ENCODE assay signal across 9 cellular contexts in the genomic region with DNA sequence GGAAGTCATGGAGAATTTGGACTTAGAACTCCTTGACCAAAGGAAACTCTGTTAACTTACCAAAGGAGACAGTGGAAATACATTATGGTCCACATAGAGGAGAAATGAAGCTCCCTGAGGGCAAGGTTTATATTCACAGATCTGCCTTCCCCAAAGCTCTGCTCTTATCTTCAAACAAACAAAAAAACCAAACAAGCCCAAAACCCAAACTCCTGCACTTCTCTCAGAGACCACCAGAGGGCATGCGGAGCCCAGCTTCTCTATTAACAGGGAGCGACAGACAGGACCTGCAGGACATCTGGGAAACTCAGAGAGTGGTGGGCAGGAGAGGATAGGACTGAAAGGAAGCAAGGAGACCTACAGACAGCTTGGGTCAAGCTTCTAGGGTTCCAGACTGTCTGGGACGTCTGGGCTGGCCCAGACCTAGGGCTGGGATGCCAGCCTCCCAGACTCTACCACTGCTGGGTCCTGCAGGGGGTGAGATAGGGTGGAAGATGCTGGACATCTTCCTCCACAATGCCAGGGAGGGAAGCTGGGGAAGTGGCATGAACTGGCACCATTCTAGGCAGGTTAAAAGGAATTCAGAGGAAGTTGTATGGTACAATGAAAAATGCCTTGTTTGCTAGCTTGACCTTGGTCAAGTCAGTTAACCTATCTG. TPM values are rescaled to one million over a fixed set of nuclear protein-coding genes. Genes with fewer than 3 reads are reported as not detected.
A peak's percentile ranks its signal among the peaks of the same experiment; 100 is the strongest.
DNase-seq lines count a peak whose midpoint lies in the region; ATAC-seq and TF ChIP-seq lines count a peak whose summit lies in the region.
"Had no signal": no experiment of that assay in that cellular context is flagged by ENCODE, and none has a peak within 500 bp of the region (broad histone marks: within the 10 kb centered on the region; RNA-seq: fewer than 3 reads in every experiment).

No MANE protein-coding gene starts in this region.

- H3K36me3 ChIP-seq in Panc1 (ENCODE audit: control insufficient read depth, insufficient read depth, low read length) (no peaks in the 10 kb centered on the region), neuronal stem cell (replicated peaks in 1 of 2; ENCODE audit: control insufficient read depth in 2 of 2, insufficient read depth in 2 of 2, low read length in 2 of 2) (no peaks in the 10 kb centered on the region), uterus (no peaks in the 10 kb centered on the region)

- in situ Hi-C loops in Caki2 (cut with HindIII; ENCODE audit: low pct_unique_long_range_greater_than_20kb, low sequenced_read_pairs), result no loop called here
- in situ Hi-C loops in Panc1 (cut with HindIII; ENCODE audit: low pct_unique_long_range_greater_than_20kb, low sequenced_read_pairs), result no loop called here

- H3K27me3 Mint-ChIP-seq in activated T-cell treated with anti-CD3 and anti-CD28 coated beads, Interleukin-2, amount 50 U/mL, for 72 hours (ENCODE audit: low read depth), result peaks cover 55% of the 10 kb centered on the region

- DNase-seq in Caki2 (ENCODE audit: low read depth) (peak; percentile 81), Panc1 (ENCODE audit: low read depth, low spot score) (peak; percentile 70), fibroblast of peridontal ligament (ENCODE audit: extremely low read depth) (peak; percentile 71), neuronal stem cell (ENCODE audit: low spot score) (peak; percentile 81), uterus (peak; percentile 49 to 58), cerebellar nuclear complex (lab: John Stamatoyannopoulos, UW) (no peak)
- peak; percentile 68 to 79 for DNase-seq in activated T-cell treated with anti-CD3 and anti-CD28 coated beads, Interleukin-2, amount 50 U/mL, for 72 hours

- H2AK5ac ChIP-seq in neuronal stem cell (ENCODE audit: low read depth, low read length), result no peak overlapping the region

- peaks cover 0 to under 1% of the 10 kb centered on the region in 2 donors for H3K36me3 Mint-ChIP-seq in activated T-cell treated with anti-CD3 and anti-CD28 coated beads, Interleukin-2, amount 50 U/mL, for 72 hours (ENCODE audit: insufficient read depth in 2 of 2)

- no TSS peak for BruUV-seq in Panc1 (replicated peaks; lab: Mats Ljungman, UMichigan)

- peak; percentile 66 for ATAC-seq in Panc1
- ATAC-seq in activated T-cell treated with anti-CD3 and anti-CD28 coated beads, Interleukin-2, amount 50 U/mL, for 72 hours (replicated peaks in 1 of 2), result peak in 1 of 2 donors; percentile 10

- H3K27ac ChIP-seq in Panc1 (ENCODE audit: low read length) (no peak overlapping the region), neuronal stem cell (replicated peaks; ENCODE audit: low read length) (no peak overlapping the region), uterus (no peak overlapping the region)

- H4K8ac ChIP-seq in neuronal stem cell (ENCODE audit: low read depth, low read length), result no peak overlapping the region

- H3K9ac ChIP-seq in neuronal stem cell (ENCODE audit: low read depth, low read length, poor library complexity), result no peak overlapping the region

- H3K9me3 ChIP-seq in Panc1 (ENCODE audit: control insufficient read depth, insufficient read depth, low read depth, low read length), result no peaks in the 10 kb centered on the region
- peaks cover 0 to 3% of the 10 kb centered on the region in 2 donors for H3K9me3 ChIP-seq in neuronal stem cell (replicated peaks in 1 of 2; ENCODE audit: control insufficient read depth in 2 of 2, insufficient read depth in 1 of 2, low read depth in 1 of 2, low read length in 2 of 2)
- H3K9me3 ChIP-seq in uterus, result no peaks in the 10 kb centered on the region

- intact Hi-C loops in Panc1 (cut with micrococcal nuclease; ENCODE audit: unreplicated experiment), result loop anchor here (1.0 kb wide), 1 partner anchor 22 kb away; no protein-coding TSS in a partner anchor
- intact Hi-C loops in uterus (cut with DNase I; ENCODE audit: low total_unique reads), result no loop called here

- H3K4me3 Mint-ChIP-seq in activated T-cell treated with anti-CD3 and anti-CD28 coated beads, Interleukin-2, amount 50 U/mL, for 72 hours, result no peak overlapping the region
- H3K4me3 Mint-ChIP-seq: T-helper 1 cell treated with Interleukin-12 subunit alpha and Interleukin-12 subunit beta and Interleukin-4 antibody, amounts not matched to agents 30 μg/mL and 1 μg/mL, for 36 hours had no signal

- H3K4me3 ChIP-seq in Panc1 (ENCODE audit: low read depth in 2 of 2, low read length in 2 of 2), result no peak overlapping the region
- H3K4me3 ChIP-seq in neuronal stem cell (ENCODE audit: low read length in 2 of 2), result no peak overlapping the region
- no peak overlapping the region for H3K4me3 ChIP-seq in uterus

- POLR2A ChIA-PET in Panc1 (lab: Charles Lee), result interaction anchor here (1.3 kb wide), 1 partner anchor 21 kb away, joined by 5 read pairs; no protein-coding TSS in a partner anchor

- TF ChIP-seq EP300 in Ishikawa (IDR thresholded peaks at IDR 0.05; ENCODE audit: borderline replicate concordance), result no peak

- H3K4me1 ChIP-seq in Panc1 (ENCODE audit: control insufficient read depth, insufficient read depth, low read length) (peaks cover 24% of the 10 kb centered on the region), neuronal stem cell (ENCODE audit: control insufficient read depth in 2 of 2, insufficient read depth in 1 of 2, low read depth in 1 of 2, low read length in 2 of 2) (peaks cover 8 to 16% of the 10 kb centered on the region in 2 donors), uterus (no peaks in the 10 kb centered on the region)

- H3K23ac ChIP-seq in neuronal stem cell (ENCODE audit: low read depth, low read length, poor library complexity), result no peak overlapping the region

- H3K4me2 ChIP-seq in neuronal stem cell (ENCODE audit: insufficient read depth, low read length, poor library complexity, severe bottlenecking), result no peak overlapping the region

- H3K79me1 ChIP-seq in neuronal stem cell (ENCODE audit: low read depth, low read length), result no peaks in the 10 kb centered on the region

- TF ChIP-seq RAD21 in Ishikawa (IDR thresholded peaks at IDR 0.05; ENCODE audit: low read depth), result peak; percentile 98

- no peak overlapping the region for H3K27ac Mint-ChIP-seq in activated T-cell treated with anti-CD3 and anti-CD28 coated beads, Interleukin-2, amount 50 U/mL, for 72 hours
- H3K27ac Mint-ChIP-seq: T-helper 1 cell treated with Interleukin-12 subunit alpha and Interleukin-12 subunit beta and Interleukin-4 antibody, amounts not matched to agents 30 μg/mL and 1 μg/mL, for 36 hours had no signal

- no peak overlapping the region for H3K18ac ChIP-seq in neuronal stem cell (ENCODE audit: low read length)

- H2BK120ac ChIP-seq in neuronal stem cell (ENCODE audit: low read depth, low read length), result no peak overlapping the region

- H4K91ac ChIP-seq in neuronal stem cell (ENCODE audit: low read depth, low read length, poor library complexity), result no peak overlapping the region

- H3K27me3 ChIP-seq in Panc1 (ENCODE audit: control insufficient read depth, insufficient read depth, low read length), result no peaks in the 10 kb centered on the region
- H3K27me3 ChIP-seq in neuronal stem cell (ENCODE audit: control insufficient read depth in 3 of 3, insufficient read depth in 3 of 3, low read depth in 1 of 3, low read length in 3 of 3), result peaks cover 47 to 99% (median 91%) of the 10 kb centered on the region in 3 experiments
- peaks cover 11 to 43% of the 10 kb centered on the region in 2 donors for H3K27me3 ChIP-seq in uterus

- H3K4ac ChIP-seq in neuronal stem cell (ENCODE audit: low read length), result no peak overlapping the region

- H2BK15ac ChIP-seq in neuronal stem cell (ENCODE audit: low read length), result no peak overlapping the region

- WGBS in neuronal stem cell (ENCODE audit: extremely low coverage in 2 of 2, insufficient read length in 2 of 2, insufficient replicate concordance in 1 of 2), 2 donors, result no CpG with 5 or more reads among the region's 3 CpGs

- no peak overlapping the region for H3K14ac ChIP-seq in neuronal stem cell (ENCODE audit: low read length)

- H3K4me1 Mint-ChIP-seq in activated T-cell treated with anti-CD3 and anti-CD28 coated beads, Interleukin-2, amount 50 U/mL, for 72 hours (ENCODE audit: low read depth), result peaks cover 48% of the 10 kb centered on the region

- no peak overlapping the region for H2AFZ ChIP-seq in neuronal stem cell (ENCODE audit: low read length)

- no peak overlapping the region for H2BK5ac ChIP-seq in neuronal stem cell (ENCODE audit: low read length)

- CTCF ChIA-PET in Panc1 (lab: Charles Lee), result interaction anchor here (0.6 to 6.0 kb wide), 12 partner anchors 8 to 160 kb away, joined by 3 to 102 read pairs (median 4); partner anchors contain the start of gene CDK5R2

- H3K9me3 Mint-ChIP-seq in activated T-cell treated with anti-CD3 and anti-CD28 coated beads, Interleukin-2, amount 50 U/mL, for 72 hours, result no peaks in the 10 kb centered on the region
- H3K9me3 Mint-ChIP-seq: T-helper 1 cell treated with Interleukin-12 subunit alpha and Interleukin-12 subunit beta and Interleukin-4 antibody, amounts not matched to agents 30 μg/mL and 1 μg/mL, for 36 hours had no signal

- no peak overlapping the region for H2BK12ac ChIP-seq in neuronal stem cell (ENCODE audit: low read length)

- TF ChIP-seq CTCF in Panc1 (IDR thresholded peaks at IDR 0.05) (peak; percentile 96), uterus (IDR thresholded peaks at IDR 0.05) (peak; percentile 73 to 89 (median 79))

- TF ChIP-seq POLR2A in uterus (IDR thresholded peaks at IDR 0.05), result no peak

TF ChIP-seq in Ishikawa, 13 proteins besides CTCF, POLR2A, EP300 and RAD21 (continues in another document):
- TF ChIP-seq ZBTB7A (IDR thresholded peaks at IDR 0.05; ENCODE audit: low read depth) (no peak), CREB1 (IDR thresholded peaks at IDR 0.05; ENCODE audit: low read depth) (no peak)

RNA-seq across cellular contexts. Expression of gene WNT10A, which starts 4.0 kb away (rescaled TPM):
- 4.5 and 6.5 TPM in 2 replicates for total RNA-seq in Caki2 (2014; rRNA removed; shearing (Covaris generic); ENCODE audit: low replicate concordance)
- total RNA-seq in Panc1 (2021; ENCODE audit: unreplicated experiment) (9.2 TPM), uterus (under 1 TPM in 2 of 4 donors, not detected in 2; 0.15 to 0.97 TPM)
- polyA plus RNA-seq in Panc1 (2012; ENCODE audit: insufficient read length), result 8.6 TPM
- total RNA-seq in activated T-cell treated with anti-CD3 and anti-CD28 coated beads, Interleukin-2, amount 50 U/mL, for 72 hours, result 1 to 10 TPM; 3.4 to 8.6 TPM
- polyA plus RNA-seq in neuronal stem cell (2013, experiment 1 of 2), result not detected
- not detected for polyA plus RNA-seq in neuronal stem cell (2013, experiment 2 of 2)

RNA-seq across cellular contexts. Expression of gene WNT6, which starts 17.1 kb away (rescaled TPM):
- 1.3 and 4.4 TPM in 2 replicates for total RNA-seq in Caki2 (2014; rRNA removed; shearing (Covaris generic); ENCODE audit: low replicate concordance)
- total RNA-seq in Panc1 (2021; ENCODE audit: unreplicated experiment) (8.1 TPM), uterus (1 to 10 TPM in 3 of 4 donors, not detected in 1; 1.0 to 2.1 (median 1.9) TPM)
- polyA plus RNA-seq in Panc1 (2012; ENCODE audit: insufficient read length), result 3.9 TPM
- total RNA-seq in activated T-cell treated with anti-CD3 and anti-CD28 coated beads, Interleukin-2, amount 50 U/mL, for 72 hours, result under 1 TPM; 0.19 TPM
- not detected for polyA plus RNA-seq in neuronal stem cell (2013, experiment 1 of 2)
- polyA plus RNA-seq in neuronal stem cell (2013, experiment 2 of 2), result 0.03 TPM

RNA-seq across cellular contexts. Expression of gene PRKAG3, which starts 45.1 kb away (rescaled TPM):
- total RNA-seq in Caki2 (2014; rRNA removed; shearing (Covaris generic); ENCODE audit: low replicate concordance), result not detected in 2 replicates
- total RNA-seq in Panc1 (2021; ENCODE audit: unreplicated experiment), result not detected
- polyA plus RNA-seq in Panc1 (2012; ENCODE audit: insufficient read length), result not detected
- total RNA-seq in activated T-cell treated with anti-CD3 and anti-CD28 coated beads, Interleukin-2, amount 50 U/mL, for 72 hours, result not detected
- not detected for polyA plus RNA-seq in neuronal stem cell (2013, experiment 1 of 2)
- not detected for polyA plus RNA-seq in neuronal stem cell (2013, experiment 2 of 2)
- total RNA-seq in uterus, result not detected

Comparison
In these comparisons a context has a peak if more than half of its experiments do, and no peak if none do; other contexts are left out.
1. DNase-seq: peak in Caki2 (single experiment), Panc1 (single experiment), activated T-cell treated with anti-CD3 and anti-CD28 coated beads, Interleukin-2, amount 50 U/mL, for 72 hours (2 of 2), fibroblast of peridontal ligament (single experiment), neuronal stem cell (single experiment) and uterus (2 of 2); none in cerebellar nuclear complex (0 of 2).